ENCODE assay signal across 33 cellular contexts in the genomic region with DNA sequence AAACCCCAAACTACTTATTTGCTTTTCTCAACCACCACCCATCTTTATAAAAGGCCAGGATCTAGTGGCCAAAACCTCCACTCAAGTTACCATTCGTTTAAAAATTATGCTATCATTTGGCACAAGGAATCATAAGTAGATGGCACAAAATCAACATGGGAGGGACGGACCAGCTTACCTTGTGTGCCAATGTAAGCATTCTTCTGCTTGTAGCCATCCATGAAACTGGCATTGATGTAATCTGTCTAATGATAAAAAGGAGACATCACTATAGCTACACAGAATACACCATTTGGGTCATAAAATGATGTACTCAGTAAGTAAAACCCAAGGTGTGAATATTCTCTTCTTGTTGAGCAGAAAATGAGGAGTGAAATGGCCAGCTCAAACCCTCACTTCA.
"Had no signal": no experiment of that assay in that cellular context is flagged by ENCODE, and none has a peak within 500 bp of the region (broad histone marks: within the 10 kb centered on the region; RNA-seq: fewer than 3 reads in every experiment).

No MANE protein-coding gene starts in this region.

- ATAC-seq: activated T-helper 17 cell treated with anti-CD3 and anti-CD28 coated beads, Interleukin-2, amount 50 U/mL, for 72 hours; K562; Panc1; T-cell had no signal

- H3K4me3 ChIP-seq: K562, SJSA1 had no signal

- H3K9me3 ChIP-seq: SJSA1, SK-N-SH had no signal

- H3K27me3 ChIP-seq: brain microvascular endothelial cell, SJSA1 had no signal

- H3K4me1 ChIP-seq: SJSA1 had no signal

- H3K27ac ChIP-seq: brain microvascular endothelial cell, SJSA1, WERI-Rb-1 had no signal

- DNase-seq: activated CD4-positive, alpha-beta T cell treated with anti-CD3 and anti-CD28 coated beads for 1 hour; activated CD4-positive, alpha-beta T cell treated with anti-CD3 and anti-CD28 coated beads for 48 hours; activated CD4-positive, alpha-beta T cell treated with anti-CD3 and anti-CD28 coated beads, Interleukin-2, amount 50 U/mL, for 4 hours; activated CD4-positive, CD25-positive, alpha-beta regulatory T cell; activated CD8-positive, alpha-beta memory T cell treated with anti-CD3 and anti-CD28 coated beads, Interleukin-2, amount 50 U/mL, for 4 hours; activated naive CD4-positive, alpha-beta T cell; activated naive CD4-positive, alpha-beta T cell treated with anti-CD3 and anti-CD28 coated beads, Interleukin-2, amount 50 U/mL, for 16 hours; activated naive CD8-positive, alpha-beta T cell treated with anti-CD3 and anti-CD28 coated beads for 36 hours; activated T-cell treated with anti-CD3 and anti-CD28 coated beads for 4 hours; activated T-cell treated with anti-CD3 and anti-CD28 coated beads, Interleukin-2, amount 50 U/mL, for 48 hours; amniotic stem cell; aorta; brain microvascular endothelial cell; central memory CD4-positive, alpha-beta T cell; NCI-H1105; NCI-H1417 treated with DMSO at 0.1 percent for 48 hours; NCI-H187 treated with DMSO at 0.1 percent for 48 hours; NCI-H2227 treated with DMSO at 0.1 percent for 48 hours; NCI-H446; NCI-H510A treated with DMSO at 0.1 percent for 48 hours; NCI-H526 treated with DMSO at 0.1 percent for 48 hours; NCI-H774; RPMI8226; SHP77 treated with DMSO at 0.1 percent for 48 hours; SK-N-SH; T-cell; T-helper 2 cell; T-helper 9 cell; WERI-Rb-1 had no signal
